8 cellular contexts compared by ENCODE assay signal in the genomic region with DNA sequence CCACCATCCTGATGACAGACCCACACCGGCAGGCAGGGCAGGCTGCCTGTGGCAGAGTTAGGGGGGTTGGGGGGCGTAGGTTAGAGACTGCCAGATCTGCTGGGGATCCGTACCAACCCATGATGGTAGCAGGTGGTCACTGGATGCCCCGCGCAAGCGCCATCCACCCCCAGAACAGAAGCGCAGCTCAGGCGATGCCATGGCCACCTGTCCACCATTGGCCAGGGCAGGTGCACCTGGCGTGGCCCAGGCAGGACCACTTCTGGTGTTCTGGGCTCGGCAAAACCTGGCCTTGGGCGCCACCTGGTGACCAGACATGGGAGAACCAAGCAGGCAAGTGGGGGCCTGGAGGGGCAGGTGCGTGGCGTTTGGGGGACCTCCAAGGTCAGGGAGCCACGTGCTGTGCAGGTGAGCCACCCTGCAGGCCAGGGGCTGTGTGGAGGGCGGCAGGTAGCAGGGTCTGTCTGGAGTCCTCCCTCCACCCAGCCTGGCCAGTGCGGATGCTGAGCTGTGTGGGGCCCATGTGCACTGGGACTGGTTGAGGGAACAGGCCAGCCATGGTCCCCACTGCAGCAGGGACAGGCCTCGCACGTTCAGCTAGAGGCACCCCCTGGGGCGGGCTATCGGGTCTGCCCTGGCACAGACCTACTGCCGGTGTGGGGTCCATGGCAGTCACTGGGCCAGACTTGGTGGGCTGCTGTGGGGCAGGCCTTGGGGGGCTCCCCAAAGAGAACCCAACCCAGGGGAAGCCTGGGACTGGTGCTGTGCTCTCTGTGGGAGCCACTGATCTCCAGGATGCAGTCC. TPM values are rescaled to one million over a fixed set of nuclear protein-coding genes. Genes with fewer than 3 reads are reported as not detected.
DNase-seq lines count a peak whose midpoint lies in the region; ATAC-seq and TF ChIP-seq lines count a peak whose summit lies in the region.

No MANE protein-coding gene starts in this region.

- POLR2A ChIA-PET in CD8-positive, alpha-beta T cell (lab: Charles Lee): no interaction called here

- H3K4me3 ChIP-seq in CD8-positive, alpha-beta T cell (ENCODE audit: low read depth, low read length): no peak overlapping the region
- H3K4me3 ChIP-seq in OCI-LY3 (ENCODE audit: low read length): no peak overlapping the region
- no peak overlapping the region for H3K4me3 ChIP-seq in fibroblast of lung (replicated peaks in 1 of 4; ENCODE audit: control extremely low read depth in 1 of 4, insufficient read depth in 1 of 4, low read depth in 3 of 4, low read length in 4 of 4)

- CTCF ChIA-PET in CD8-positive, alpha-beta T cell (lab: Charles Lee): interaction anchor here (0.5 to 8.3 kb wide), 14 partner anchors 10 to 442 kb away, joined by 3 to 104 read pairs (median 6); partner anchors contain the start of genes CKB and TRMT61A

- H3K79me2 ChIP-seq in OCI-LY3 (ENCODE audit: low read length) (no peaks in the 10 kb centered on the region), fibroblast of lung (ENCODE audit: control insufficient read depth, insufficient read depth, low read length) (no peaks in the 10 kb centered on the region)

- H3K27me3 ChIP-seq in CD8-positive, alpha-beta T cell (ENCODE audit: insufficient read depth, low read length): no peaks in the 10 kb centered on the region
- H3K27me3 ChIP-seq in OCI-LY3 (ENCODE audit: low read depth, low read length) (0 out of 2 replicates have a peak, but pooled peaks cover 3% of the 10 kb centered on the region), fibroblast of lung (ENCODE audit: control insufficient read depth, insufficient read depth, low read length) (no peaks in the 10 kb centered on the region)

- H3K9me3 ChIP-seq in CD8-positive, alpha-beta T cell (ENCODE audit: low read length): no peaks in the 10 kb centered on the region
- H3K9me3 ChIP-seq in OCI-LY3 (ENCODE audit: insufficient read depth, low read length) (no peaks in the 10 kb centered on the region), fibroblast of lung (ENCODE audit: control insufficient read depth, insufficient read depth, low read depth, low read length) (no peaks in the 10 kb centered on the region)

- H3K27ac ChIP-seq in CD8-positive, alpha-beta T cell (ENCODE audit: low read depth, low read length): no peak overlapping the region
- H3K27ac ChIP-seq in OCI-LY3 (ENCODE audit: low read length) (no peak overlapping the region), fibroblast of lung (ENCODE audit: insufficient read depth, low read length) (no peak overlapping the region), temporal lobe (ENCODE audit: low read depth, low read length) (peak overlapping the region; percentile 50)

- H3K27me3 Mint-ChIP-seq in CD8-positive, alpha-beta T cell (ENCODE audit: low read depth): peaks cover 2% of the 10 kb centered on the region

- intact Hi-C loops in CD8-positive, alpha-beta T cell (cut with DNase I, micrococcal nuclease): loop anchor here (1.0 to 2.0 kb wide), 3 partner anchors 29 to 442 kb away; no protein-coding TSS in a partner anchor

- H3K4me1 Mint-ChIP-seq in CD8-positive, alpha-beta T cell (ENCODE audit: low read depth): peaks cover 4% of the 10 kb centered on the region

- peak; percentile 92 for TF ChIP-seq CTCF in CD8-positive, alpha-beta T cell (IDR thresholded peaks at IDR 0.05)
- TF ChIP-seq CTCF in OCI-LY3 (IDR thresholded peaks at IDR 0.05; ENCODE audit: low read depth, low read length): peak; percentile 98
- TF ChIP-seq CTCF in fibroblast of lung (conservative IDR thresholded peaks at IDR 0.05 in 1 of 2, IDR thresholded peaks at IDR 0.05 in 1 of 2; ENCODE audit: low read depth in 1 of 2, low read length in 2 of 2): peak; percentile 75 to 79

- H3K9ac ChIP-seq in OCI-LY3 (ENCODE audit: low read length) (no peak overlapping the region), fibroblast of lung (ENCODE audit: insufficient read depth, low read length) (no peak overlapping the region)

- no peaks in the 10 kb centered on the region for H3K36me3 ChIP-seq in CD8-positive, alpha-beta T cell (ENCODE audit: insufficient read depth, low read length)
- H3K36me3 ChIP-seq in OCI-LY3 (replicated peaks; ENCODE audit: low read depth, low read length): no peaks in the 10 kb centered on the region
- H3K36me3 ChIP-seq in fibroblast of lung (ENCODE audit: control insufficient read depth, insufficient read depth, low read length): no peaks in the 10 kb centered on the region

- H2AFZ ChIP-seq in OCI-LY3 (ENCODE audit: low read depth, low read length) (no peak overlapping the region), fibroblast of lung (ENCODE audit: low read length) (no peak overlapping the region)

- H3K36me3 Mint-ChIP-seq in CD8-positive, alpha-beta T cell: peaks cover 4% of the 10 kb centered on the region

- H3K9me3 Mint-ChIP-seq in CD8-positive, alpha-beta T cell: no peaks in the 10 kb centered on the region

- H3K27ac Mint-ChIP-seq in CD8-positive, alpha-beta T cell: no peak overlapping the region

- H4K20me1 ChIP-seq in OCI-LY3 (ENCODE audit: insufficient read depth, low read length) (no peaks in the 10 kb centered on the region), fibroblast of lung (ENCODE audit: control insufficient read depth, extremely low read depth, insufficient read depth, low read length) (no peaks in the 10 kb centered on the region)

- peak; percentile 91 for ATAC-seq in CD8-positive, alpha-beta T cell

- H3K4me2 ChIP-seq in OCI-LY3 (ENCODE audit: low read length): peak overlapping the region; percentile 30
- H3K4me2 ChIP-seq in fibroblast of lung (ENCODE audit: extremely low read depth, insufficient read depth, low read length): no peak overlapping the region

- peaks cover 5% of the 10 kb centered on the region for H3K4me1 ChIP-seq in CD8-positive, alpha-beta T cell (ENCODE audit: insufficient read depth, low read length)
- H3K4me1 ChIP-seq in OCI-LY3 (ENCODE audit: low read length) (peaks cover 6% of the 10 kb centered on the region; the same call in 1 of the 2 replicates), fibroblast of lung (ENCODE audit: control insufficient read depth, extremely low read depth, insufficient read depth, low read length) (peaks cover 31% of the 10 kb centered on the region)

- no peak overlapping the region for H3K4me3 Mint-ChIP-seq in CD8-positive, alpha-beta T cell

- DNase-seq in CD8-positive, alpha-beta T cell: peak; percentile 57 to 87 (median 75)
- DNase-seq in HK-2 (ENCODE audit: unreplicated experiment): peak; percentile 78
- peak; percentile 87 for DNase-seq in activated T-cell treated with anti-CD3 and anti-CD28 coated beads, Interleukin-2, amount 50 U/mL, for 48 hours
- no peak for DNase-seq in fibroblast of lung (ENCODE audit: low read depth in 2 of 2)
- DNase-seq in occipital lobe (lab: John Stamatoyannopoulos, UW): peak; percentile 55
- DNase-seq in dedifferentiated amniotic fluid mesenchymal stem cell (ENCODE audit: extremely low spot score): no peak

RNA-seq across cellular contexts. Expression of gene BAG5, which starts 15.6 kb away (rescaled TPM):
- 10 to 100 TPM; 46.2 to 46.3 TPM for total RNA-seq in CD8-positive, alpha-beta T cell
- total RNA-seq in fibroblast of lung (25.8 and 28.8 TPM in 2 replicates), occipital lobe (46.6 TPM), temporal lobe (32.2 TPM)
- 14.3 and 14.9 TPM in 2 replicates for polyA plus RNA-seq in fibroblast of lung
- 14.6 and 15.8 TPM in 2 replicates for polyA plus RNA-seq in fibroblast of lung (2012)
- 7.4 and 12.3 TPM in 2 replicates for polyA minus RNA-seq in fibroblast of lung (ENCODE audit: low replicate concordance)

RNA-seq across cellular contexts. Expression of gene COA8, which starts 15.9 kb away (rescaled TPM):
- 10 to 100 TPM; 11.6 to 13.4 TPM for total RNA-seq in CD8-positive, alpha-beta T cell
- 26.4 and 32.1 TPM in 2 replicates for total RNA-seq in fibroblast of lung
- 19.4 and 25.5 TPM in 2 replicates for polyA plus RNA-seq in fibroblast of lung
- polyA plus RNA-seq in fibroblast of lung (2012): 33.6 and 41.6 TPM in 2 replicates
- 0.75 and 2.0 TPM in 2 replicates for polyA minus RNA-seq in fibroblast of lung (ENCODE audit: low replicate concordance)
- 27.5 TPM for total RNA-seq in occipital lobe
- total RNA-seq in temporal lobe: 26.8 TPM

RNA-seq across cellular contexts. Expression of gene TRMT61A, which starts 17.9 kb away (rescaled TPM):
- total RNA-seq in CD8-positive, alpha-beta T cell: 10 to 100 TPM; 10.9 to 11.6 TPM
- total RNA-seq in fibroblast of lung: 10.6 and 11.0 TPM in 2 replicates
- 4.2 and 5.0 TPM in 2 replicates for polyA plus RNA-seq in fibroblast of lung
- 8.9 and 11.7 TPM in 2 replicates for polyA plus RNA-seq in fibroblast of lung (2012)
- 3.9 and 5.7 TPM in 2 replicates for polyA minus RNA-seq in fibroblast of lung (ENCODE audit: low replicate concordance)
- total RNA-seq in occipital lobe: 5.9 TPM
- total RNA-seq in temporal lobe: 4.7 TPM

RNA-seq across cellular contexts. Expression of gene CKB, which starts 24.2 kb away (rescaled TPM):
- 1 to 10 TPM; 6.5 TPM for total RNA-seq in CD8-positive, alpha-beta T cell
- total RNA-seq in fibroblast of lung (69.9 and 136 TPM in 2 replicates), occipital lobe (278 TPM), temporal lobe (249 TPM)
- polyA plus RNA-seq in fibroblast of lung: 57.2 and 65.2 TPM in 2 replicates
- 191 and 207 TPM in 2 replicates for polyA plus RNA-seq in fibroblast of lung (2012)
- 46.1 and 82.3 TPM in 2 replicates for polyA minus RNA-seq in fibroblast of lung (ENCODE audit: low replicate concordance)

Comparison
In these comparisons a context has a peak if more than half of its experiments do, and no peak if none do; other contexts are left out.
1. DNase-seq: peak in CD8-positive, alpha-beta T cell (7 of 7), HK-2 (single experiment), activated T-cell treated with anti-CD3 and anti-CD28 coated beads, Interleukin-2, amount 50 U/mL, for 48 hours (2 of 2) and occipital lobe (single experiment); none in fibroblast of lung (0 of 2) and dedifferentiated amniotic fluid mesenchymal stem cell (single experiment).
2. Peak in every context shown above with its lines, with median percentiles within 50 percentile points of each other: CTCF ChIP-seq.